Comparison of ENCODE assay signal across 13 cellular contexts in genomic region chr7:151380199-151381082, GRCh38. TPM values are rescaled to one million over a fixed set of nuclear protein-coding genes. Genes with fewer than 3 reads are reported as not detected.
DNase-seq lines count a peak whose midpoint lies in the region; ATAC-seq and TF ChIP-seq lines count a peak whose summit lies in the region.
"Had no signal": no experiment of that assay in that cellular context is flagged by ENCODE, and none has a peak within 500 bp of the region (broad histone marks: within the 10 kb centered on the region; RNA-seq: fewer than 3 reads in every experiment).

No MANE protein-coding gene starts in this region.

- no peak overlapping the region for H3K27ac Mint-ChIP-seq in stimulated activated naive CD8-positive, alpha-beta T cell treated with anti-CD3 and anti-CD28 coated beads, Interleukin-15, Interleukin-2, amounts not matched to agents 100 ng/mL and 50 ng/mL, for 24 hours
- H3K27ac Mint-ChIP-seq in WTC11, result no peak overlapping the region

- CTCF ChIA-PET in WTC11 (lab: Charles Lee), result interaction anchor here (0.9 to 3.0 kb wide), 4 partner anchors 9 to 68 kb away, joined by 3 to 12 read pairs (median 4); no protein-coding TSS in a partner anchor

- peak overlapping the region; percentile 43 for H3K4me3 Mint-ChIP-seq in stimulated activated naive CD8-positive, alpha-beta T cell treated with anti-CD3 and anti-CD28 coated beads, Interleukin-15, Interleukin-2, amounts not matched to agents 100 ng/mL and 50 ng/mL, for 24 hours
- peak overlapping the region; percentile 47 for H3K4me3 Mint-ChIP-seq in WTC11

- no peaks in the 10 kb centered on the region for H3K9me3 Mint-ChIP-seq in stimulated activated naive CD8-positive, alpha-beta T cell treated with anti-CD3 and anti-CD28 coated beads, Interleukin-15, Interleukin-2, amounts not matched to agents 100 ng/mL and 50 ng/mL, for 24 hours
- H3K9me3 Mint-ChIP-seq in WTC11, result no peaks in the 10 kb centered on the region

- ATAC-seq in stimulated activated naive CD8-positive, alpha-beta T cell treated with anti-CD3 and anti-CD28 coated beads, Interleukin-15, Interleukin-2, amounts not matched to agents 100 U/mL and 50 U/mL, for 24 hours, result no peak
- no peak for ATAC-seq in WTC11
- ATAC-seq in left colon, result peak; percentile 15
- no peak for ATAC-seq in GM21515 (IDR thresholded peaks at IDR 0.05; ENCODE audit: unreplicated experiment)
- ATAC-seq in HG02870 (IDR thresholded peaks at IDR 0.05; ENCODE audit: unreplicated experiment), result no peak

- TF ChIP-seq CTCF in WTC11 (IDR thresholded peaks at IDR 0.05), result no peak

- POLR2A ChIA-PET in WTC11 (lab: Charles Lee), result interaction anchor here (0.6 to 1.0 kb wide), 2 partner anchors 26 to 39 kb away, joined by 3 read pairs; partner anchors contain the start of gene NUB1

- intact Hi-C loops in left colon (cut with DNase I, micrococcal nuclease), result no loop called here

- DNase-seq in stimulated activated naive CD8-positive, alpha-beta T cell treated with anti-CD3 and anti-CD28 coated beads, Interleukin-15, Interleukin-2, amounts not matched to agents 100 U/mL and 50 U/mL, for 24 hours, result no peak
- no peak for DNase-seq in WTC11 (ENCODE audit: low spot score)
- no peak for DNase-seq in left colon
- DNase-seq in NCI-H1092 treated with DMSO at 0.1 percent for 48 hours (lab: John Stamatoyannopoulos, UW), result no peak
- no peak for DNase-seq in NOMO-1 treated with DMSO at 0.1 percent for 48 hours (lab: John Stamatoyannopoulos, UW; ENCODE audit: unreplicated experiment)
- DNase-seq: activated CD8-positive, alpha-beta memory T cell treated with anti-CD3 and anti-CD28 coated beads, Interleukin-2, amount 50 U/mL, for 48 hours; NCI-H1436 treated with DMSO at 0.1 percent for 48 hours; NCI-H526 treated with DMSO at 0.1 percent for 48 hours; SHP77 had no signal

- peaks cover 19% of the 10 kb centered on the region for H3K27me3 Mint-ChIP-seq in stimulated activated naive CD8-positive, alpha-beta T cell treated with anti-CD3 and anti-CD28 coated beads, Interleukin-15, Interleukin-2, amounts not matched to agents 100 ng/mL and 50 ng/mL, for 24 hours
- H3K27me3 Mint-ChIP-seq in WTC11 (ENCODE audit: low read depth), result peaks cover 25% of the 10 kb centered on the region

- H3K36me3 Mint-ChIP-seq in stimulated activated naive CD8-positive, alpha-beta T cell treated with anti-CD3 and anti-CD28 coated beads, Interleukin-15, Interleukin-2, amounts not matched to agents 100 ng/mL and 50 ng/mL, for 24 hours (ENCODE audit: low read depth), result peaks cover 12% of the 10 kb centered on the region
- H3K36me3 Mint-ChIP-seq in WTC11, result peaks cover 22% of the 10 kb centered on the region

- H3K4me1 Mint-ChIP-seq in stimulated activated naive CD8-positive, alpha-beta T cell treated with anti-CD3 and anti-CD28 coated beads, Interleukin-15, Interleukin-2, amounts not matched to agents 100 ng/mL and 50 ng/mL, for 24 hours (ENCODE audit: low read depth), result peaks cover 11% of the 10 kb centered on the region
- H3K4me1 Mint-ChIP-seq in WTC11, result peaks cover 12% of the 10 kb centered on the region

TF ChIP-seq in WTC11, 78 proteins besides CTCF, POLR2A, EP300 and RAD21:
- no peak for TF ChIP-seq USF2 (CRISPR knock-in tag; IDR thresholded peaks at IDR 0.05)
- TF ChIP-seq SOX15 (CRISPR knock-in tag; IDR thresholded peaks at IDR 0.05), result no peak
- TF ChIP-seq ZNF263 (CRISPR knock-in tag; IDR thresholded peaks at IDR 0.05; ENCODE audit: low read depth), result no peak
- no peak for TF ChIP-seq ZNF281 (CRISPR knock-in tag; IDR thresholded peaks at IDR 0.05)
- TF ChIP-seq EMX1 (CRISPR knock-in tag; IDR thresholded peaks at IDR 0.05), result no peak
- no peak for TF ChIP-seq ATF6 (CRISPR knock-in tag; IDR thresholded peaks at IDR 0.05)
- no peak for TF ChIP-seq ZNF416 (CRISPR knock-in tag; IDR thresholded peaks at IDR 0.05)
- no peak for TF ChIP-seq JUN (CRISPR knock-in tag; IDR thresholded peaks at IDR 0.05)
- TF ChIP-seq SMAD4 (CRISPR knock-in tag; IDR thresholded peaks at IDR 0.05), result no peak
- no peak for TF ChIP-seq RORB (CRISPR knock-in tag; IDR thresholded peaks at IDR 0.05)
- TF ChIP-seq ZBTB21 (CRISPR knock-in tag; IDR thresholded peaks at IDR 0.05; ENCODE audit: borderline replicate concordance), result no peak
- no peak for TF ChIP-seq ZNF423 (CRISPR knock-in tag; IDR thresholded peaks at IDR 0.05)
- no peak for TF ChIP-seq HMGXB4 (CRISPR knock-in tag; IDR thresholded peaks at IDR 0.05)
- no peak for TF ChIP-seq ZBTB43 (CRISPR knock-in tag; IDR thresholded peaks at IDR 0.05)
- no peak for TF ChIP-seq ZMAT4 (CRISPR knock-in tag; IDR thresholded peaks at IDR 0.05)
- no peak for TF ChIP-seq NR2C2 (CRISPR knock-in tag; IDR thresholded peaks at IDR 0.05)
- TF ChIP-seq SMAD3 (CRISPR knock-in tag; IDR thresholded peaks at IDR 0.05; ENCODE audit: borderline replicate concordance), result no peak

RNA-seq across cellular contexts. Expression of gene WDR86, which starts 29.4 kb away (rescaled TPM):
- total RNA-seq in WTC11 (2021), result 24.4 to 32.4 TPM (median 30.7 TPM) in 3 replicates
- 1 to 10 TPM in 1 of 2 donors, under 1 TPM in 1; 0.85 to 2.8 TPM for total RNA-seq in left colon

RNA-seq across cellular contexts. Expression of gene NUB1, which starts 38.8 kb away (rescaled TPM):
- total RNA-seq in WTC11 (2021), result 31.2 to 38.3 TPM (median 33.5 TPM) in 3 replicates
- 10 to 100 TPM; 50.7 to 53.3 TPM for total RNA-seq in left colon

RNA-seq across cellular contexts. Expression of gene CRYGN, which starts 59.5 kb away (rescaled TPM):
- total RNA-seq in WTC11 (2021) (1.0 to 1.6 TPM (median 1.5 TPM) in 3 replicates), left colon (under 1 TPM in 1 of 2 donors, not detected in 1; 0.15 TPM)
- total RNA-seq: G401 had no signal
